25 cellular contexts compared by ENCODE assay signal in the genomic region with DNA sequence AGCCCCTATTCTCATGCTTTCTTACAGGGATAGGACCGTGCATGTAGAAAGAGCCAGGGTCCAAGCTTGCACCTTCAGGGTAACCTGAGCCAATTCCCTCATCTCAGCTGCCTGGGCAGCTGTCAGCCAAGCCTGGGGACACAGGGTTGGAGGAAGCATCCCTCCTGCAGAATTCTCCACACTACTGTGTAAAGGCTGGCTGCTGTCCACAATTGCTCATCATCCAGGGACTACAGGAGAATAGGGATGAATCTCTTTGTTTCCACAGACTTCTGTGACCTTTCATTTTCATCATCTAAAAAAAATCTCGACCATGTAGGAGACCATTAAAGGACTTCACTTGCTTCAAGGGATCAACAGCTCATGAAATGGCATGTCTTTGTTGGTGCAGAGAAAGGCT.
"Had no signal": no experiment of that assay in that cellular context is flagged by ENCODE, and none has a peak within 500 bp of the region (broad histone marks: within the 10 kb centered on the region; RNA-seq: fewer than 3 reads in every experiment).

No MANE protein-coding gene starts in this region.

- H3K4me2 ChIP-seq: PC-9 had no signal

- H3K4me3 Mint-ChIP-seq: activated B cell treated with CpG ODN at 0.5 μM for 24 hours; activated CD4-positive, alpha-beta memory T cell treated with anti-CD3 and anti-CD28 coated beads for 36 hours; activated CD4-positive, alpha-beta T cell treated with anti-CD3 and anti-CD28 coated beads, Interleukin-2, amount 10 ng/mL, durations not matched to agents 7 days and 5 days; activated naive CD8-positive, alpha-beta T cell treated with anti-CD3 and anti-CD28 coated beads, Interleukin-2, amount 50 U/mL, for 24 hours; activated T-cell treated with anti-CD3 and anti-CD28 coated beads, Interleukin-2, amount 50 U/mL, for 4 hours; T-cell had no signal

- H2AFZ ChIP-seq: PC-9 had no signal

- H3K4me3 ChIP-seq: cardiac muscle cell, PC-9, SK-N-MC had no signal

- H3K27me3 Mint-ChIP-seq: activated CD4-positive, alpha-beta memory T cell treated with anti-CD3 and anti-CD28 coated beads for 36 hours; activated CD4-positive, alpha-beta T cell treated with anti-CD3 and anti-CD28 coated beads, Interleukin-2, amount 10 ng/mL, durations not matched to agents 7 days and 5 days; activated naive CD8-positive, alpha-beta T cell treated with anti-CD3 and anti-CD28 coated beads, Interleukin-2, amount 50 U/mL, for 24 hours; T-cell had no signal

- H3K27ac ChIP-seq: brain microvascular endothelial cell, cardiac muscle cell, PC-9, SK-N-MC had no signal

- H3K36me3 Mint-ChIP-seq: activated CD4-positive, alpha-beta memory T cell treated with anti-CD3 and anti-CD28 coated beads for 36 hours; activated naive CD4-positive, alpha-beta T cell treated with anti-CD3 and anti-CD28 coated beads, Interleukin-2, amount 50 U/mL, for 72 hours; T-cell had no signal

- ATAC-seq: activated naive CD4-positive, alpha-beta T cell treated with anti-CD3 and anti-CD28 coated beads, Interleukin-2, amount 50 U/mL, for 72 hours; activated naive CD8-positive, alpha-beta T cell treated with anti-CD3 and anti-CD28 coated beads, Interleukin-2, amount 50 U/mL, for 24 hours; activated T-cell treated with anti-CD3 and anti-CD28 coated beads, Interleukin-2, amount 50 U/mL, for 4 hours; T-cell had no signal

- H3K9me3 Mint-ChIP-seq: activated B cell treated with CpG ODN at 0.5 μM for 24 hours; activated CD4-positive, alpha-beta memory T cell treated with anti-CD3 and anti-CD28 coated beads for 36 hours; activated CD4-positive, alpha-beta T cell treated with anti-CD3 and anti-CD28 coated beads, Interleukin-2, amount 10 ng/mL, durations not matched to agents 7 days and 5 days; activated naive CD4-positive, alpha-beta T cell treated with anti-CD3 and anti-CD28 coated beads, Interleukin-2, amount 50 U/mL, for 72 hours; activated naive CD8-positive, alpha-beta T cell treated with anti-CD3 and anti-CD28 coated beads, Interleukin-2, amount 50 U/mL, for 24 hours; activated T-cell treated with anti-CD3 and anti-CD28 coated beads, Interleukin-2, amount 50 U/mL, for 4 hours; T-cell had no signal

- H3K27me3 ChIP-seq: brain microvascular endothelial cell, cardiac muscle cell had no signal

- H3K4me1 Mint-ChIP-seq: activated B cell treated with CpG ODN at 0.5 μM for 24 hours; activated CD4-positive, alpha-beta T cell treated with anti-CD3 and anti-CD28 coated beads, Interleukin-2, amount 10 ng/mL, durations not matched to agents 7 days and 5 days; activated naive CD8-positive, alpha-beta T cell treated with anti-CD3 and anti-CD28 coated beads, Interleukin-2, amount 50 U/mL, for 24 hours; T-cell had no signal

- DNase-seq: activated B cell treated with CpG ODN at 0.5 μM for 24 hours; activated CD4-positive, alpha-beta memory T cell treated with anti-CD3 and anti-CD28 coated beads for 36 hours; activated CD4-positive, alpha-beta T cell treated with anti-CD3 and anti-CD28 coated beads, Interleukin-2, amount 10 ng/mL, durations not matched to agents 7 days and 5 days; activated CD8-positive, alpha-beta memory T cell treated with anti-CD3 and anti-CD28 coated beads for 24 hours; activated effector memory CD4-positive, alpha-beta T cell treated with anti-CD3 and anti-CD28 coated beads, Interleukin-2, amount 50 U/mL, for 16 hours; activated naive CD4-positive, alpha-beta T cell treated with Interleukin-2 at 50 U/mL for 16 hours; activated naive CD8-positive, alpha-beta T cell treated with anti-CD3 and anti-CD28 coated beads, Interleukin-2, amount 50 U/mL, for 24 hours; activated T-cell treated with anti-CD3 and anti-CD28 coated beads, Interleukin-2, amount 50 U/mL, for 4 hours; amniotic stem cell; brain microvascular endothelial cell; KG1; NCI-H1048; NCI-H1930; NCI-H2171 treated with DMSO at 0.1 percent for 48 hours; NCI-H226; NCI-H69; PC-9; SIG-M5; T-cell; T-helper 2 cell; T1000 had no signal

- FAIRE-seq: TTC549 had no signal

- H3K36me3 ChIP-seq: brain microvascular endothelial cell, cardiac muscle cell had no signal

- H3K27ac Mint-ChIP-seq: activated B cell treated with CpG ODN at 0.5 μM for 24 hours; activated CD4-positive, alpha-beta memory T cell treated with anti-CD3 and anti-CD28 coated beads for 36 hours; activated CD4-positive, alpha-beta T cell treated with anti-CD3 and anti-CD28 coated beads, Interleukin-2, amount 10 ng/mL, durations not matched to agents 7 days and 5 days; activated naive CD4-positive, alpha-beta T cell treated with anti-CD3 and anti-CD28 coated beads, Interleukin-2, amount 50 U/mL, for 72 hours; activated naive CD8-positive, alpha-beta T cell treated with anti-CD3 and anti-CD28 coated beads, Interleukin-2, amount 50 U/mL, for 24 hours; T-cell had no signal
